ENCODE assay signal across 12 cellular contexts in genomic region chr2:43040084-43040854, GRCh38.
DNase-seq lines count a peak whose midpoint lies in the region; ATAC-seq and TF ChIP-seq lines count a peak whose summit lies in the region.
"Had no signal": no experiment of that assay in that cellular context is flagged by ENCODE, and none has a peak within 500 bp of the region (broad histone marks: within the 10 kb centered on the region; RNA-seq: fewer than 3 reads in every experiment).

No MANE protein-coding gene starts in this region.

- H3K36me3 Mint-ChIP-seq in CD14-positive monocyte, result no peaks in the 10 kb centered on the region
- no peaks in the 10 kb centered on the region for H3K36me3 Mint-ChIP-seq in activated T-helper 17 cell treated with anti-CD3 and anti-CD28 coated beads, Interleukin-2, amount 50 U/mL, for 72 hours (ENCODE audit: low read depth)
- H3K36me3 Mint-ChIP-seq in nephron (ENCODE audit: low read depth), result no peaks in the 10 kb centered on the region

- TF ChIP-seq CTCF in CD14-positive monocyte (IDR thresholded peaks at IDR 0.05) (no peak), GM20000 (IDR thresholded peaks at IDR 0.05; ENCODE audit: extremely low read depth, missing control alignments) (no peak), nephron (IDR thresholded peaks at IDR 0.05; ENCODE audit: unreplicated experiment in 3 of 3) (no peak)

- no peak overlapping the region for H3K4me3 Mint-ChIP-seq in CD14-positive monocyte
- no peak overlapping the region for H3K4me3 Mint-ChIP-seq in activated T-helper 17 cell treated with anti-CD3 and anti-CD28 coated beads, Interleukin-2, amount 50 U/mL, for 72 hours
- peak overlapping the region in 1 of 3 experiments; percentile 53 for H3K4me3 Mint-ChIP-seq in nephron

- H3K27ac Mint-ChIP-seq in CD14-positive monocyte (peak overlapping the region in 1 of 7 donors; percentile 18), nephron (peak overlapping the region; percentile 95 to 99 (median 97))
- H3K27ac Mint-ChIP-seq in activated T-helper 17 cell treated with anti-CD3 and anti-CD28 coated beads, Interleukin-2, amount 50 U/mL, for 72 hours, result peak overlapping the region; percentile 36

- peak; percentile 41 for DNase-seq in CD14-positive monocyte (ENCODE audit: low spot score)
- DNase-seq in GM20000 (ENCODE audit: low spot score), result peak; percentile 62
- no peak for DNase-seq in NCI-H1092 (lab: John Stamatoyannopoulos, UW)
- no peak for DNase-seq in ACHN
- DNase-seq: gastrocnemius medialis; left ventricle myocardium inferior; NCI-H1417 treated with DMSO at 0.1 percent for 48 hours; stimulated activated CD4-positive, alpha-beta T cell treated with anti-CD3 and anti-CD28 coated beads, Interleukin-4, amount 100 ng/mL, for 4 hours had no signal

- ATAC-seq in activated T-helper 17 cell treated with anti-CD3 and anti-CD28 coated beads, Interleukin-2, amount 50 U/mL, for 72 hours (replicated peaks), result peak; percentile 35
- no peak for ATAC-seq in HG02884 (IDR thresholded peaks at IDR 0.05; ENCODE audit: unreplicated experiment)
- no peak for ATAC-seq in HG02798 (IDR thresholded peaks at IDR 0.05; ENCODE audit: poor library complexity, unreplicated experiment)
- ATAC-seq: gastrocnemius medialis had no signal

- H3K9me3 Mint-ChIP-seq in CD14-positive monocyte, result no peaks in the 10 kb centered on the region
- no peaks in the 10 kb centered on the region for H3K9me3 Mint-ChIP-seq in activated T-helper 17 cell treated with anti-CD3 and anti-CD28 coated beads, Interleukin-2, amount 50 U/mL, for 72 hours
- H3K9me3 Mint-ChIP-seq in nephron, result no peaks in the 10 kb centered on the region

- H3K4me1 Mint-ChIP-seq in CD14-positive monocyte (peaks cover 28% of the 10 kb centered on the region), nephron (peaks cover 72% of the 10 kb centered on the region)
- no peaks in the 10 kb centered on the region for H3K4me1 Mint-ChIP-seq in activated T-helper 17 cell treated with anti-CD3 and anti-CD28 coated beads, Interleukin-2, amount 50 U/mL, for 72 hours

- in situ Hi-C loops in ACHN (cut with HindIII; ENCODE audit: low pct_ligation_motif_present, low pct_unique_long_range_greater_than_20kb, low sequenced_read_pairs), result no loop called here

- H3K27me3 Mint-ChIP-seq in CD14-positive monocyte (ENCODE audit: low read depth in 3 of 3) (peaks cover 0 to 2% (median 0%) of the 10 kb centered on the region in 3 donors), nephron (ENCODE audit: low read depth) (no peaks in the 10 kb centered on the region)
- H3K27me3 Mint-ChIP-seq in activated T-helper 17 cell treated with anti-CD3 and anti-CD28 coated beads, Interleukin-2, amount 50 U/mL, for 72 hours, result no peaks in the 10 kb centered on the region

- intact Hi-C loops in CD14-positive monocyte (cut with micrococcal nuclease), result no loop called here

Comparison
In these comparisons a context has a peak if more than half of its experiments do, and no peak if none do; other contexts are left out.
1. DNase-seq: peak in CD14-positive monocyte (single experiment) and GM20000 (single experiment); none in NCI-H1092 (single experiment) and ACHN (single experiment).